ENCODE assay signal across 9 cellular contexts in genomic region chr1:88608139-88608943, GRCh38.
DNase-seq lines count a peak whose midpoint lies in the region; ATAC-seq and TF ChIP-seq lines count a peak whose summit lies in the region.
"Had no signal": no experiment of that assay in that cellular context is flagged by ENCODE, and none has a peak within 500 bp of the region (broad histone marks: within the 10 kb centered on the region; RNA-seq: fewer than 3 reads in every experiment).

No MANE protein-coding gene starts in this region.

- no peak overlapping the region for H3K4me3 Mint-ChIP-seq in stimulated activated effector memory CD8-positive, alpha-beta T cell treated with anti-CD3 and anti-CD28 coated beads, Interleukin-12 subunit alpha, Interleukin-12 subunit beta, amount 100 ng/mL, for 72 hours
- no peak overlapping the region for H3K4me3 Mint-ChIP-seq in activated T-cell treated with anti-CD3 and anti-CD28 coated beads, Interleukin-2, amount 50 U/mL, for 24 hours
- H3K4me3 Mint-ChIP-seq: IgD-negative memory B cell had no signal

- no peaks in the 10 kb centered on the region for H3K36me3 Mint-ChIP-seq in stimulated activated effector memory CD8-positive, alpha-beta T cell treated with anti-CD3 and anti-CD28 coated beads, Interleukin-12 subunit alpha, Interleukin-12 subunit beta, amount 100 ng/mL, for 72 hours
- H3K36me3 Mint-ChIP-seq in activated T-cell treated with anti-CD3 and anti-CD28 coated beads, Interleukin-2, amount 50 U/mL, for 24 hours (ENCODE audit: low read depth): no peaks in the 10 kb centered on the region
- H3K36me3 Mint-ChIP-seq: IgD-negative memory B cell had no signal

- H3K36me3 ChIP-seq in OCI-LY3 (replicated peaks; ENCODE audit: low read depth, low read length): no peaks in the 10 kb centered on the region

- H4K20me1 ChIP-seq in OCI-LY3 (ENCODE audit: insufficient read depth, low read length): no peaks in the 10 kb centered on the region

- H3K9ac ChIP-seq in OCI-LY3 (ENCODE audit: low read length): no peak overlapping the region

- H3K9me3 Mint-ChIP-seq in stimulated activated effector memory CD8-positive, alpha-beta T cell treated with anti-CD3 and anti-CD28 coated beads, Interleukin-12 subunit alpha, Interleukin-12 subunit beta, amount 100 ng/mL, for 72 hours: no peaks in the 10 kb centered on the region
- H3K9me3 Mint-ChIP-seq in activated T-cell treated with anti-CD3 and anti-CD28 coated beads, Interleukin-2, amount 50 U/mL, for 24 hours: no peaks in the 10 kb centered on the region
- H3K9me3 Mint-ChIP-seq: IgD-negative memory B cell had no signal

- peak overlapping the region; percentile 65 for H3K4me2 ChIP-seq in OCI-LY3 (ENCODE audit: low read length)

- no peaks in the 10 kb centered on the region for H3K9me3 ChIP-seq in OCI-LY3 (ENCODE audit: insufficient read depth, low read length)

- ATAC-seq in GM18502 (IDR thresholded peaks at IDR 0.05; ENCODE audit: poor library complexity, unreplicated experiment): peak; percentile 83
- ATAC-seq in HG03108 (IDR thresholded peaks at IDR 0.05; ENCODE audit: unreplicated experiment): peak; percentile 56
- ATAC-seq in stimulated activated effector memory CD8-positive, alpha-beta T cell treated with anti-CD3 and anti-CD28 coated beads, Interleukin-12 subunit alpha, Interleukin-12 subunit beta, amount 100 ng/mL, for 72 hours: peak; percentile 49

- no peaks in the 10 kb centered on the region for H3K4me1 Mint-ChIP-seq in stimulated activated effector memory CD8-positive, alpha-beta T cell treated with anti-CD3 and anti-CD28 coated beads, Interleukin-12 subunit alpha, Interleukin-12 subunit beta, amount 100 ng/mL, for 72 hours
- peaks cover 4% of the 10 kb centered on the region for H3K4me1 Mint-ChIP-seq in activated T-cell treated with anti-CD3 and anti-CD28 coated beads, Interleukin-2, amount 50 U/mL, for 24 hours (ENCODE audit: low read depth)

- H3K79me2 ChIP-seq in OCI-LY3 (ENCODE audit: low read length): no peaks in the 10 kb centered on the region

- TF ChIP-seq CTCF in AG09309 (IDR thresholded peaks at IDR 0.05; ENCODE audit: control insufficient read depth, insufficient read depth, low read depth, low read length, missing control alignments): peak; percentile 64
- peak; percentile 60 for TF ChIP-seq CTCF in OCI-LY3 (IDR thresholded peaks at IDR 0.05; ENCODE audit: low read depth, low read length)
- TF ChIP-seq CTCF in epithelial cell of esophagus (IDR thresholded peaks at IDR 0.05; ENCODE audit: insufficient read depth, low read depth, low read length, missing control alignments): peak; percentile 70

- H3K27ac ChIP-seq in OCI-LY3 (ENCODE audit: low read length): no peak overlapping the region

- 0 out of 2 replicates have a peak overlapping the region, but pooled peaks have one; percentile 14 for H2AFZ ChIP-seq in OCI-LY3 (ENCODE audit: low read depth, low read length)

- peaks cover 3% of the 10 kb centered on the region; the same call in 1 of the 2 replicates for H3K4me1 ChIP-seq in OCI-LY3 (ENCODE audit: low read length)

- no peaks in the 10 kb centered on the region for H3K27me3 ChIP-seq in OCI-LY3 (ENCODE audit: low read depth, low read length)

- H3K27ac Mint-ChIP-seq in stimulated activated effector memory CD8-positive, alpha-beta T cell treated with anti-CD3 and anti-CD28 coated beads, Interleukin-12 subunit alpha, Interleukin-12 subunit beta, amount 100 ng/mL, for 72 hours: no peak overlapping the region
- H3K27ac Mint-ChIP-seq in activated T-cell treated with anti-CD3 and anti-CD28 coated beads, Interleukin-2, amount 50 U/mL, for 24 hours: no peak overlapping the region
- H3K27ac Mint-ChIP-seq: IgD-negative memory B cell had no signal

- DNase-seq in AG09309 (ENCODE audit: low read depth): no peak
- peak; percentile 51 for DNase-seq in epithelial cell of esophagus (ENCODE audit: low read depth)
- no peak for DNase-seq in stimulated activated effector memory CD8-positive, alpha-beta T cell treated with anti-CD3 and anti-CD28 coated beads, Interleukin-12 subunit alpha, Interleukin-12 subunit beta, amount 100 ng/mL, for 72 hours (ENCODE audit: low spot score in 2 of 2)
- DNase-seq in putamen (ENCODE audit: low spot score): no peak
- DNase-seq in activated T-cell treated with anti-CD3 and anti-CD28 coated beads, Interleukin-2, amount 50 U/mL, for 24 hours: no peak

- H3K4me3 ChIP-seq in AG09309 (ENCODE audit: control insufficient read depth, low read depth, low read length) (no peak overlapping the region), OCI-LY3 (ENCODE audit: low read length) (peak overlapping the region; percentile 64), epithelial cell of esophagus (ENCODE audit: low read length) (no peak overlapping the region)

- no peaks in the 10 kb centered on the region for H3K27me3 Mint-ChIP-seq in activated T-cell treated with anti-CD3 and anti-CD28 coated beads, Interleukin-2, amount 50 U/mL, for 24 hours
